In the genomic region with DNA sequence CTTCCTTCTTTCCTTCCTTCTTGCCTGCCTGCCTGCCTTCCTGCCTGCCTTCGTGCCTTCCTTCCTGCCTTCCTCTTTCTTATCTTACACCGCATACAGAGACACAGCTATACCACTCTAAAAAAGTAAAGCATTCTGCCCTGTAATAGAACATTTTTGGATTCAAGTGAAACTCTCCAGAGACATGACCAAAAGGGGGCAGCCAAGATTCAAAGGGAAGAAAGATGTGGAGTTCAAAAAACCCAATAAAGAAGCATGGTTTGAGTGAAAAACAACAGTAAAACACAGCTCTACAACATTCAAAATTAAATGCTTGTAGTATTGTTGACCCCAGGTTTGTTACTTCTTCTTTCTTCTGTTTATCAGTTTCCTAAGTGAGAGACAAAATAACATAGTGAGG, we compare ENCODE assay signal across 1 cellular context.
TF ChIP-seq lines count a peak whose summit lies in the region.

No MANE protein-coding gene starts in this region.

TF ChIP-seq in HepG2, 621 proteins besides CTCF, POLR2A, EP300 and RAD21 (continued from another document):
- TF ChIP-seq KLF15 (CRISPR knock-in tag; IDR thresholded peaks at IDR 0.05; ENCODE audit: borderline replicate concordance) (no peak), SUZ12 (IDR thresholded peaks at IDR 0.05; ENCODE audit: low read depth, low read length) (no peak)
